8 cellular contexts compared by ENCODE assay signal in the genomic region with DNA sequence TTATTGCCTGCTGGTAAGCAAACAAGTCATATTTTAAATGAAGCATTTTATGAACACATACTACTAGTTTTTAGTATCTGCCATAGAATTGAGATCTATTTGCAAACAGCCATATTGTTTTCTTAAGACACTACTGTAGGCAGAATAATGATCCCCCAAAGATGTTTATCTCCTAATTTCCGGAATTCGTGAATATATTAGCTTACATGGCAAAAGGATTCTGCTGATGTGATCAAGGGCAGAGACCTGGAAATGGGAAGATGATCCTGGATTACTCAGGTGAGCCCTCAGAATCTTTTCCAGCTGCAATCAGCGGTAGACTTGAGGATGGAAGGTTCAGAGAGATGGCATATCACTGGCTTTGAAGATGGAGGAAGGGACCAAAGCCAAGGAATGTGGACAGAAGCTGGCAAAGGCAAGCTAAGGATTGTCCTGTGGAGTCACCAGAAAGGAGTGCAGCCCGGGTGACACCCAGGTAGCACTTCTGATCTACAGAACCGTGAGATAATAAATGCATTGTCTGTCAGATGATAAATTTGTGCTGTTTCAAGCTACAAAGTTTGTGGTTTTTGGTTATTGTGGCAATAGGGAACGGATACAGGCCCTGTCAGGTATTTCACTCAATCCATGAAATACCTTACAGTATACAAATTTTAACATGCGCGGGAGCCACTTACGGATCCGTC. TPM values are rescaled to one million over a fixed set of nuclear protein-coding genes. Genes with fewer than 3 reads are reported as not detected.
DNase-seq lines count a peak whose midpoint lies in the region; ATAC-seq, FAIRE-seq and TF ChIP-seq lines count a peak whose summit lies in the region.

No MANE protein-coding gene starts in this region.

- H3K27me3 ChIP-seq in AG04450 (ENCODE audit: control insufficient read depth, insufficient read depth, low read length) (no peaks in the 10 kb centered on the region), GM23248 (replicated peaks; ENCODE audit: insufficient read depth) (no peaks in the 10 kb centered on the region), GM12878 (replicated peaks in 1 of 2; ENCODE audit: control insufficient read depth in 2 of 2, insufficient read depth in 2 of 2, low read length in 1 of 2) (no peaks in the 10 kb centered on the region), liver (ENCODE audit: control insufficient read depth in 4 of 4, insufficient read depth in 4 of 4, low read length in 3 of 4) (no peaks in the 10 kb centered on the region)

- no peaks in the 10 kb centered on the region; the same call in 1 of the 2 replicates for H3K36me3 ChIP-seq in GM23248 (ENCODE audit: low read depth)
- H3K36me3 ChIP-seq in GM12878 (ENCODE audit: control insufficient read depth in 2 of 2, insufficient read depth in 2 of 2, low read length in 1 of 2), result no peaks in the 10 kb centered on the region
- H3K36me3 ChIP-seq in liver (ENCODE audit: control insufficient read depth in 4 of 4, insufficient read depth in 3 of 4, low read depth in 1 of 4, low read length in 3 of 4), result peaks cover 0 to 5% (median under 1%) of the 10 kb centered on the region in 4 donors

- H2AFZ ChIP-seq in GM23248 (no peak overlapping the region), GM12878 (ENCODE audit: control insufficient read depth, low read depth, low read length) (peak overlapping the region; percentile 98; the same call in 1 of the 2 replicates)

- 26 to 30% methylated on average over 10 of the region's 10 CpGs for WGBS in GM23248 (ENCODE audit: low coverage in 1 of 2, low lambda C conversion rate in 2 of 2, missing lambda C conversion rate in 2 of 2), 2 experiments
- 31% methylated on average over 10 of the region's 10 CpGs for WGBS in GM12878 (ENCODE audit: insufficient coverage, insufficient replicate concordance, low lambda C conversion rate, missing lambda C conversion rate)
- 31% methylated on average over 10 of the region's 10 CpGs for WGBS in liver

- H3K27ac ChIP-seq in AG04450 (ENCODE audit: low read depth, low read length) (peak overlapping the region; percentile 100), GM23248 (no peak overlapping the region), GM12878 (ENCODE audit: control insufficient read depth, insufficient read depth) (no peak overlapping the region), liver (ENCODE audit: low read depth in 1 of 2, low read length in 2 of 2) (peak overlapping the region; percentile 91 to 99)

- POLR2A ChIA-PET in AG04450 (lab: Yijun Ruan, JAX) (interaction anchor here (1.0 to 2.2 kb wide), 5 partner anchors 17 to 365 kb away, joined by 3 to 18 read pairs (median 4); no protein-coding TSS in a partner anchor), GM12878 (lab: Charles Lee) (interaction anchor here (0.7 to 1.3 kb wide), 4 partner anchors 12 to 365 kb away, joined by 3 to 4 read pairs (median 4); no protein-coding TSS in a partner anchor)

- RAD21 ChIA-PET in GM12878 (lab: Charles Lee; ENCODE audit: unreplicated experiment), result interaction anchor here (0.6 to 1.4 kb wide), 4 partner anchors 11 to 262 kb away, joined by 3 read pairs; no protein-coding TSS in a partner anchor

- H3K4me2 ChIP-seq in GM23248 (ENCODE audit: unreplicated experiment) (peak overlapping the region; percentile 90), GM12878 (ENCODE audit: control insufficient read depth, insufficient read depth) (no peak overlapping the region; the same call in none of the 2 replicates)

- SMC1A ChIA-PET in GM12878 (lab: Charles Lee; ENCODE audit: uncharacterized antibody, unreplicated experiment), result interaction anchor here (0.6 to 2.1 kb wide), 9 partner anchors 10 to 263 kb away, joined by 3 to 7 read pairs (median 3); no protein-coding TSS in a partner anchor

- H3K9me3 ChIP-seq in AG04450 (ENCODE audit: control insufficient read depth, insufficient read depth, low read length) (no peaks in the 10 kb centered on the region), GM23248 (ENCODE audit: low read depth) (no peaks in the 10 kb centered on the region), GM12878 (replicated peaks; ENCODE audit: control insufficient read depth, insufficient read depth, low read length) (no peaks in the 10 kb centered on the region), liver (ENCODE audit: control insufficient read depth in 4 of 4, low read length in 3 of 4) (no peaks in the 10 kb centered on the region)

- no peak overlapping the region for H3K9ac ChIP-seq in GM23248
- no peak overlapping the region for H3K9ac ChIP-seq in GM12878 (ENCODE audit: control insufficient read depth, insufficient read depth, low read length)
- peak overlapping the region; percentile 77 to 93 for H3K9ac ChIP-seq in liver (ENCODE audit: low read depth in 1 of 2, low read length in 2 of 2)

- TF ChIP-seq CTCF in AG04450 (IDR thresholded peaks at IDR 0.05; ENCODE audit: low read depth, low read length), result no peak
- TF ChIP-seq CTCF in GM12878 (IDR thresholded peaks at IDR 0.05 in 2 of 3, conservative IDR thresholded peaks at IDR 0.05 in 1 of 3; ENCODE audit: control insufficient read depth in 2 of 3, extremely low read depth in 1 of 3, insufficient read depth in 1 of 3, low read depth in 3 of 3, low read length in 3 of 3), result no peak
- no peak for TF ChIP-seq CTCF in liver (IDR thresholded peaks at IDR 0.05; ENCODE audit: low read depth, low read length, missing input control)
- TF ChIP-seq CTCF in D721Med (IDR thresholded peaks at IDR 0.05; ENCODE audit: insufficient read depth, missing control alignments), result no peak

- TF ChIP-seq RAD21 in GM12878 (IDR thresholded peaks at IDR 0.05; ENCODE audit: insufficient read depth, low read depth, low read length), result no peak
- TF ChIP-seq RAD21 in liver (IDR thresholded peaks at IDR 0.05), result no peak

- no TSS peak for BruUV-seq in GM12878 (replicated peaks; lab: Mats Ljungman, UMichigan)

- peaks cover 32% of the 10 kb centered on the region for H3K79me2 ChIP-seq in GM23248 (ENCODE audit: insufficient read depth)
- H3K79me2 ChIP-seq in GM12878 (ENCODE audit: control insufficient read depth, insufficient read depth, low read length), result peaks cover 19% of the 10 kb centered on the region

- no peak for TF ChIP-seq POLR2A in GM12878 (IDR thresholded peaks at IDR 0.05; ENCODE audit: low read depth, low read length)

- H4K20me1 ChIP-seq in GM23248 (ENCODE audit: insufficient read depth) (no peaks in the 10 kb centered on the region), GM12878 (ENCODE audit: control insufficient read depth, insufficient read depth) (no peaks in the 10 kb centered on the region)

- in situ Hi-C loops in GM23248 (cut with MboI), result no loop called here
- in situ Hi-C loops in GM12878 (cut with MboI), result loop anchor here (10.0 kb wide), 1 partner anchor 370 kb away; no protein-coding TSS in a partner anchor

- ATAC-seq in GM12878 (no peak), HG02678 (IDR thresholded peaks at IDR 0.05; ENCODE audit: unreplicated experiment) (no peak)

- H3K9me2 ChIP-seq in GM23248 (ENCODE audit: insufficient read depth), result no peaks in the 10 kb centered on the region

- intact Hi-C loops in GM12878 (cut with micrococcal nuclease; ENCODE audit: unreplicated experiment), result loop anchor here (2.0 kb wide), 1 partner anchor 16 kb away; no protein-coding TSS in a partner anchor

- H3K4me3 ChIP-seq in AG04450 (ENCODE audit: low read depth, low read length) (no peak overlapping the region), GM23248 (no peak overlapping the region), GM12878 (no peak overlapping the region; the same call in 1 of the 2 replicates), liver (ENCODE audit: low read depth in 1 of 3, low read length in 3 of 3) (peak overlapping the region in 1 of 3 donors; percentile 97)

- TF ChIP-seq EP300 in GM12878 (IDR thresholded peaks at IDR 0.05; ENCODE audit: borderline replicate concordance in 1 of 2, control insufficient read depth in 1 of 2, low read depth in 2 of 2, low read length in 2 of 2), result no peak

- CTCF ChIA-PET in AG04450 (lab: Charles Lee) (interaction anchor here (0.6 to 1.4 kb wide), 2 partner anchors 20 to 209 kb away, joined by 3 to 4 read pairs; no protein-coding TSS in a partner anchor), GM12878 (lab: Yijun Ruan, JAX) (interaction anchor here (1.0 to 1.7 kb wide), 4 partner anchors 9 to 32 kb away, joined by 3 to 5 read pairs (median 4); no protein-coding TSS in a partner anchor)

- no peaks in the 10 kb centered on the region for H3F3A ChIP-seq in GM23248 (ENCODE audit: insufficient read depth)

- FAIRE-seq in GM12878 (lab: Jason Lieb, UNC) (no peak), D721Med (lab: Jason Lieb, UNC) (no peak)

- DNase-seq in AG04450 (ENCODE audit: low read depth, low spot score) (no peak), GM23248 (peak; percentile 39), GM12878 (ENCODE audit: low read depth, low spot score) (no peak), retina (no peak), D721Med (ENCODE audit: insufficient read length, low spot score) (no peak), Ammon's horn (ENCODE audit: low spot score) (no peak)

- H3K4me1 ChIP-seq in GM23248 (ENCODE audit: insufficient read depth) (peaks cover 6% of the 10 kb centered on the region; the same call in 1 of the 2 replicates), GM12878 (ENCODE audit: control insufficient read depth, insufficient read depth, low read length) (peaks cover 3% of the 10 kb centered on the region), liver (ENCODE audit: control insufficient read depth in 4 of 4, insufficient read depth in 4 of 4, low read length in 3 of 4) (peaks cover 3 to 16% (median 7%) of the 10 kb centered on the region in 4 donors)

RNA-seq across cellular contexts. Expression of a gene that starts 1.0 kb away (rescaled TPM):
- polyA plus RNA-seq in AG04450 (2011; rRNA removed) (30.1 and 39.1 TPM in 2 replicates), GM23248 (2016; fragmentation: Nextera tagmentation; extraction: Ambion mirVana) (21.5 and 23.4 TPM in 2 replicates), GM12878 (2011; rRNA removed) (20.0 and 24.8 TPM in 2 replicates), GM12878 (2014; fragmentation: Illumina TruSeq; extraction: Trizol) (22.8 and 27.1 TPM in 2 replicates), GM12878 (2014; fragmentation: Nextera tagmentation; extraction: Ambion mirVana) (1 to 10 TPM; 8.1 to 8.4 TPM), GM12878 (2014; rRNA removed) (15.3 and 15.5 TPM in 2 replicates), GM12878 (2016; fragmentation: Nextera tagmentation; extraction: Ambion mirVana) (10 to 100 TPM; 22.4 to 27.1 TPM), liver (10 to 100 TPM in 1 of 2 donors, 1 to 10 TPM in 1; 4.7 to 11.7 TPM)
- 66.2 and 113 TPM in 2 replicates for polyA minus RNA-seq in AG04450 (2011; rRNA and poly(A)+ RNA removed)
- 45.0 and 53.4 TPM in 2 replicates for total RNA-seq in GM23248 (2014; rRNA removed; shearing (Covaris generic))
- total RNA-seq in GM12878 (2013; cell fraction: nucleolus; rRNA removed), result 119 and 121 TPM in 2 replicates
- total RNA-seq in GM12878 (2014; rRNA removed) (30.4 and 35.8 TPM in 2 replicates), GM12878 (2014; rRNA removed; fragmentation: Illumina TruSeq; extraction: Trizol) (45.0 and 46.0 TPM in 2 replicates), GM12878 (2021) (25.2 and 27.1 TPM in 2 replicates), liver (10 to 100 TPM; 32.4 to 46.0 TPM)
- 5.2 TPM for polyA plus RNA-seq in GM12878 (2011; ENCODE audit: low read depth)
- polyA plus RNA-seq in GM12878 (2011; cell fraction: cytosol; rRNA removed), result 8.8 and 9.6 TPM in 2 replicates
- polyA plus RNA-seq in GM12878 (2011; cell fraction: nucleus; rRNA removed), result 19.7 and 23.1 TPM in 2 replicates
- 7.8 and 10.6 TPM in 2 replicates for polyA plus RNA-seq in GM12878 (2012)
- 64.2 and 72.6 TPM in 2 replicates for polyA minus RNA-seq in GM12878 (2011; rRNA and poly(A)+ RNA removed)
- polyA minus RNA-seq in GM12878 (2011; cell fraction: cytosol; rRNA and poly(A)+ RNA removed), result 22.9 and 34.9 TPM in 2 replicates
- polyA minus RNA-seq in GM12878 (2011; cell fraction: nucleus; rRNA and poly(A)+ RNA removed), result 55.5 and 85.3 TPM in 2 replicates

Comparison
In these comparisons a context has a peak if more than half of its experiments do, and no peak if none do; other contexts are left out.
1. H3K27ac ChIP-seq: peak in AG04450 (single experiment) and liver (2 of 2); none in GM23248 (single experiment) and GM12878 (single experiment).
2. H3K9ac ChIP-seq: peak in liver (2 of 2); none in GM23248 (single experiment) and GM12878 (single experiment).